Comparison of ENCODE assay signal across 1 cellular context in genomic region chr1:167492509-167492910, GRCh38.
TF ChIP-seq lines count a peak whose summit lies in the region.

No MANE protein-coding gene starts in this region.

TF ChIP-seq in WTC11, 78 proteins besides CTCF, POLR2A, EP300 and RAD21 (continued from another document):
- TF ChIP-seq SMAD4 (CRISPR knock-in tag; IDR thresholded peaks at IDR 0.05) (no peak), SOX15 (CRISPR knock-in tag; IDR thresholded peaks at IDR 0.05) (no peak), NR3C1 (CRISPR knock-in tag; conservative IDR thresholded peaks at IDR 0.05; ENCODE audit: low read depth) (no peak), NR2C2 (CRISPR knock-in tag; IDR thresholded peaks at IDR 0.05) (no peak), ATF2 (CRISPR knock-in tag; IDR thresholded peaks at IDR 0.05; ENCODE audit: borderline replicate concordance, low read depth) (no peak), TEAD1 (CRISPR knock-in tag; IDR thresholded peaks at IDR 0.05) (no peak), NFYB (CRISPR knock-in tag; conservative IDR thresholded peaks at IDR 0.05; ENCODE audit: low read depth) (no peak), GABPB1 (CRISPR knock-in tag; IDR thresholded peaks at IDR 0.05) (no peak), CREM (CRISPR knock-in tag; IDR thresholded peaks at IDR 0.05) (no peak), NFE2L1 (CRISPR knock-in tag; IDR thresholded peaks at IDR 0.05) (no peak), FOXP4 (CRISPR knock-in tag; IDR thresholded peaks at IDR 0.05) (no peak), NFATC4 (CRISPR knock-in tag; IDR thresholded peaks at IDR 0.05) (no peak)
- TF ChIP-seq, protein P1, sequence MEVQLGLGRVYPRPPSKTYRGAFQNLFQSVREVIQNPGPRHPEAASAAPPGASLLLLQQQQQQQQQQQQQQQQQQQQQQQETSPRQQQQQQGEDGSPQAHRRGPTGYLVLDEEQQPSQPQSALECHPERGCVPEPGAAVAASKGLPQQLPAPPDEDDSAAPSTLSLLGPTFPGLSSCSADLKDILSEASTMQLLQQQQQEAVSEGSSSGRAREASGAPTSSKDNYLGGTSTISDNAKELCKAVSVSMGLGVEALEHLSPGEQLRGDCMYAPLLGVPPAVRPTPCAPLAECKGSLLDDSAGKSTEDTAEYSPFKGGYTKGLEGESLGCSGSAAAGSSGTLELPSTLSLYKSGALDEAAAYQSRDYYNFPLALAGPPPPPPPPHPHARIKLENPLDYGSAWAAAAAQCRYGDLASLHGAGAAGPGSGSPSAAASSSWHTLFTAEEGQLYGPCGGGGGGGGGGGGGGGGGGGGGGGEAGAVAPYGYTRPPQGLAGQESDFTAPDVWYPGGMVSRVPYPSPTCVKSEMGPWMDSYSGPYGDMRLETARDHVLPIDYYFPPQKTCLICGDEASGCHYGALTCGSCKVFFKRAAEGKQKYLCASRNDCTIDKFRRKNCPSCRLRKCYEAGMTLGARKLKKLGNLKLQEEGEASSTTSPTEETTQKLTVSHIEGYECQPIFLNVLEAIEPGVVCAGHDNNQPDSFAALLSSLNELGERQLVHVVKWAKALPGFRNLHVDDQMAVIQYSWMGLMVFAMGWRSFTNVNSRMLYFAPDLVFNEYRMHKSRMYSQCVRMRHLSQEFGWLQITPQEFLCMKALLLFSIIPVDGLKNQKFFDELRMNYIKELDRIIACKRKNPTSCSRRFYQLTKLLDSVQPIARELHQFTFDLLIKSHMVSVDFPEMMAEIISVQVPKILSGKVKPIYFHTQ (CRISPR knock-in tag; IDR thresholded peaks at IDR 0.05): no peak
- TF ChIP-seq, protein P2, sequence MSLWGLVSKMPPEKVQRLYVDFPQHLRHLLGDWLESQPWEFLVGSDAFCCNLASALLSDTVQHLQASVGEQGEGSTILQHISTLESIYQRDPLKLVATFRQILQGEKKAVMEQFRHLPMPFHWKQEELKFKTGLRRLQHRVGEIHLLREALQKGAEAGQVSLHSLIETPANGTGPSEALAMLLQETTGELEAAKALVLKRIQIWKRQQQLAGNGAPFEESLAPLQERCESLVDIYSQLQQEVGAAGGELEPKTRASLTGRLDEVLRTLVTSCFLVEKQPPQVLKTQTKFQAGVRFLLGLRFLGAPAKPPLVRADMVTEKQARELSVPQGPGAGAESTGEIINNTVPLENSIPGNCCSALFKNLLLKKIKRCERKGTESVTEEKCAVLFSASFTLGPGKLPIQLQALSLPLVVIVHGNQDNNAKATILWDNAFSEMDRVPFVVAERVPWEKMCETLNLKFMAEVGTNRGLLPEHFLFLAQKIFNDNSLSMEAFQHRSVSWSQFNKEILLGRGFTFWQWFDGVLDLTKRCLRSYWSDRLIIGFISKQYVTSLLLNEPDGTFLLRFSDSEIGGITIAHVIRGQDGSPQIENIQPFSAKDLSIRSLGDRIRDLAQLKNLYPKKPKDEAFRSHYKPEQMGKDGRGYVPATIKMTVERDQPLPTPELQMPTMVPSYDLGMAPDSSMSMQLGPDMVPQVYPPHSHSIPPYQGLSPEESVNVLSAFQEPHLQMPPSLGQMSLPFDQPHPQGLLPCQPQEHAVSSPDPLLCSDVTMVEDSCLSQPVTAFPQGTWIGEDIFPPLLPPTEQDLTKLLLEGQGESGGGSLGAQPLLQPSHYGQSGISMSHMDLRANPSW (CRISPR knock-in tag; conservative IDR thresholded peaks at IDR 0.05; ENCODE audit: low read depth): no peak
